Comparison of ENCODE assay signal across 1 cellular context in genomic region chr19:2977001-2977685, GRCh38.
TF ChIP-seq lines count a peak whose summit lies in the region.

Gene TLE6 (plus strand): TSS chr19:2977564. CDS start chr19:2978234, 670 bp downstream.

TF ChIP-seq in K562, 482 proteins besides CTCF, POLR2A, EP300 and RAD21 (continued from another document and continues in another):
- peak; percentile 28; the same call in 1 of the 2 replicates for TF ChIP-seq JUN (IDR thresholded peaks at IDR 0.05; ENCODE audit: borderline replicate concordance, low read depth, low read length)
- TF ChIP-seq JUN (CRISPR knock-in tag; IDR thresholded peaks at IDR 0.05; ENCODE audit: borderline replicate concordance): no peak
- peak; percentile 59 to 81 for TF ChIP-seq MAZ (CRISPR knock-in tag; conservative IDR thresholded peaks at IDR 0.05 in 1 of 2, IDR thresholded peaks at IDR 0.05 in 1 of 2)
- no peak for TF ChIP-seq NR2C2 (CRISPR knock-in tag; IDR thresholded peaks at IDR 0.05)
- TF ChIP-seq NR2C2 (tag; IDR thresholded peaks at IDR 0.05): peak; percentile 94
- no peak for TF ChIP-seq E2F3 (CRISPR knock-in tag; IDR thresholded peaks at IDR 0.05)
- peak; percentile 65 for TF ChIP-seq SAP30 (IDR thresholded peaks at IDR 0.05; ENCODE audit: borderline replicate concordance, insufficient read depth, low read depth, low read length, poor library complexity, severe bottlenecking)
- TF ChIP-seq, protein P1, sequence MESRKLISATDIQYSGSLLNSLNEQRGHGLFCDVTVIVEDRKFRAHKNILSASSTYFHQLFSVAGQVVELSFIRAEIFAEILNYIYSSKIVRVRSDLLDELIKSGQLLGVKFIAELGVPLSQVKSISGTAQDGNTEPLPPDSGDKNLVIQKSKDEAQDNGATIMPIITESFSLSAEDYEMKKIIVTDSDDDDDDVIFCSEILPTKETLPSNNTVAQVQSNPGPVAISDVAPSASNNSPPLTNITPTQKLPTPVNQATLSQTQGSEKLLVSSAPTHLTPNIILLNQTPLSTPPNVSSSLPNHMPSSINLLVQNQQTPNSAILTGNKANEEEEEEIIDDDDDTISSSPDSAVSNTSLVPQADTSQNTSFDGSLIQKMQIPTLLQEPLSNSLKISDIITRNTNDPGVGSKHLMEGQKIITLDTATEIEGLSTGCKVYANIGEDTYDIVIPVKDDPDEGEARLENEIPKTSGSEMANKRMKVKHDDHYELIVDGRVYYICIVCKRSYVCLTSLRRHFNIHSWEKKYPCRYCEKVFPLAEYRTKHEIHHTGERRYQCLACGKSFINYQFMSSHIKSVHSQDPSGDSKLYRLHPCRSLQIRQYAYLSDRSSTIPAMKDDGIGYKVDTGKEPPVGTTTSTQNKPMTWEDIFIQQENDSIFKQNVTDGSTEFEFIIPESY (CRISPR knock-in tag; IDR thresholded peaks at IDR 0.05): no peak
- TF ChIP-seq SMAD2 (IDR thresholded peaks at IDR 0.05; ENCODE audit: low read depth, low read length): no peak
- peak; percentile 22 for TF ChIP-seq NEUROD1 (IDR thresholded peaks at IDR 0.05; ENCODE audit: borderline replicate concordance, low read depth, low read length, partially characterized antibody)
- no peak for TF ChIP-seq ZNF407 (IDR thresholded peaks at IDR 0.05; ENCODE audit: low read depth)
- TF ChIP-seq FOXA3 (CRISPR knock-in tag; conservative IDR thresholded peaks at IDR 0.05 in 1 of 2, IDR thresholded peaks at IDR 0.05 in 1 of 2): no peak
- TF ChIP-seq, protein P2, sequence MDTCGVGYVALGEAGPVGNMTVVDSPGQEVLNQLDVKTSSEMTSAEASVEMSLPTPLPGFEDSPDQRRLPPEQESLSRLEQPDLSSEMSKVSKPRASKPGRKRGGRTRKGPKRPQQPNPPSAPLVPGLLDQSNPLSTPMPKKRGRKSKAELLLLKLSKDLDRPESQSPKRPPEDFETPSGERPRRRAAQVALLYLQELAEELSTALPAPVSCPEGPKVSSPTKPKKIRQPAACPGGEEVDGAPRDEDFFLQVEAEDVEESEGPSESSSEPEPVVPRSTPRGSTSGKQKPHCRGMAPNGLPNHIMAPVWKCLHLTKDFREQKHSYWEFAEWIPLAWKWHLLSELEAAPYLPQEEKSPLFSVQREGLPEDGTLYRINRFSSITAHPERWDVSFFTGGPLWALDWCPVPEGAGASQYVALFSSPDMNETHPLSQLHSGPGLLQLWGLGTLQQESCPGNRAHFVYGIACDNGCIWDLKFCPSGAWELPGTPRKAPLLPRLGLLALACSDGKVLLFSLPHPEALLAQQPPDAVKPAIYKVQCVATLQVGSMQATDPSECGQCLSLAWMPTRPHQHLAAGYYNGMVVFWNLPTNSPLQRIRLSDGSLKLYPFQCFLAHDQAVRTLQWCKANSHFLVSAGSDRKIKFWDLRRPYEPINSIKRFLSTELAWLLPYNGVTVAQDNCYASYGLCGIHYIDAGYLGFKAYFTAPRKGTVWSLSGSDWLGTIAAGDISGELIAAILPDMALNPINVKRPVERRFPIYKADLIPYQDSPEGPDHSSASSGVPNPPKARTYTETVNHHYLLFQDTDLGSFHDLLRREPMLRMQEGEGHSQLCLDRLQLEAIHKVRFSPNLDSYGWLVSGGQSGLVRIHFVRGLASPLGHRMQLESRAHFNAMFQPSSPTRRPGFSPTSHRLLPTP (IDR thresholded peaks at IDR 0.05; ENCODE audit: borderline replicate concordance, extremely low read depth, insufficient read length): no peak
- TF ChIP-seq, protein P3, sequence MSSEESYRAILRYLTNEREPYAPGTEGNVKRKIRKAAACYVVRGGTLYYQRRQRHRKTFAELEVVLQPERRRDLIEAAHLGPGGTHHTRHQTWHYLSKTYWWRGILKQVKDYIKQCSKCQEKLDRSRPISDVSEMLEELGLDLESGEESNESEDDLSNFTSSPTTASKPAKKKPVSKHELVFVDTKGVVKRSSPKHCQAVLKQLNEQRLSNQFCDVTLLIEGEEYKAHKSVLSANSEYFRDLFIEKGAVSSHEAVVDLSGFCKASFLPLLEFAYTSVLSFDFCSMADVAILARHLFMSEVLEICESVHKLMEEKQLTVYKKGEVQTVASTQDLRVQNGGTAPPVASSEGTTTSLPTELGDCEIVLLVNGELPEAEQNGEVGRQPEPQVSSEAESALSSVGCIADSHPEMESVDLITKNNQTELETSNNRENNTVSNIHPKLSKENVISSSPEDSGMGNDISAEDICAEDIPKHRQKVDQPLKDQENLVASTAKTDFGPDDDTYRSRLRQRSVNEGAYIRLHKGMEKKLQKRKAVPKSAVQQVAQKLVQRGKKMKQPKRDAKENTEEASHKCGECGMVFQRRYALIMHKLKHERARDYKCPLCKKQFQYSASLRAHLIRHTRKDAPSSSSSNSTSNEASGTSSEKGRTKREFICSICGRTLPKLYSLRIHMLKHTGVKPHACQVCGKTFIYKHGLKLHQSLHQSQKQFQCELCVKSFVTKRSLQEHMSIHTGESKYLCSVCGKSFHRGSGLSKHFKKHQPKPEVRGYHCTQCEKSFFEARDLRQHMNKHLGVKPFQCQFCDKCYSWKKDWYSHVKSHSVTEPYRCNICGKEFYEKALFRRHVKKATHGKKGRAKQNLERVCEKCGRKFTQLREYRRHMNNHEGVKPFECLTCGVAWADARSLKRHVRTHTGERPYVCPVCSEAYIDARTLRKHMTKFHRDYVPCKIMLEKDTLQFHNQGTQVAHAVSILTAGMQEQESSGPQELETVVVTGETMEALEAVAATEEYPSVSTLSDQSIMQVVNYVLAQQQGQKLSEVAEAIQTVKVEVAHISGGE (CRISPR knock-in tag; IDR thresholded peaks at IDR 0.05): no peak; a peak in 1 of 6 replicates
- no peak for TF ChIP-seq SMC3 (conservative IDR thresholded peaks at IDR 0.05; ENCODE audit: insufficient read depth, low read depth, low read length)
- no peak for TF ChIP-seq ETS1 (conservative IDR thresholded peaks at IDR 0.05; ENCODE audit: control insufficient read depth, low read depth, low read length)
- TF ChIP-seq NR2C1 (IDR thresholded peaks at IDR 0.05): peak; percentile 78
- TF ChIP-seq NR2C1 (tag; IDR thresholded peaks at IDR 0.05): peak; percentile 64
- TF ChIP-seq ETV5 (CRISPR knock-in tag; IDR thresholded peaks at IDR 0.05; ENCODE audit: low read depth): 0 out of 2 replicates have a peak, but pooled peaks have one; percentile 32
- TF ChIP-seq CREM (IDR thresholded peaks at IDR 0.05; ENCODE audit: low read depth): peak; percentile 41; the same call in 1 of the 2 replicates
- TF ChIP-seq ZNF77 (CRISPR knock-in tag; IDR thresholded peaks at IDR 0.05): no peak
- TF ChIP-seq HDAC3 (IDR thresholded peaks at IDR 0.05; ENCODE audit: borderline replicate concordance, partially characterized antibody): no peak
- 0 out of 2 replicates have a peak, but pooled peaks have one; percentile 65 for TF ChIP-seq MXI1 (IDR thresholded peaks at IDR 0.05; ENCODE audit: low read depth, low read length)
- no peak for TF ChIP-seq CHD4 (IDR thresholded peaks at IDR 0.05; ENCODE audit: insufficient read depth, insufficient replicate concordance, low read depth, low read length, poor library complexity, severe bottlenecking)
- no peak for TF ChIP-seq PRDM10 (IDR thresholded peaks at IDR 0.05; ENCODE audit: partially characterized antibody)
- TF ChIP-seq RCOR1 (IDR thresholded peaks at IDR 0.05; ENCODE audit: borderline replicate concordance in 1 of 2, low read depth in 2 of 2, low read length in 2 of 2): 0 out of 4 replicates have a peak, but pooled peaks of 1 of the 2 experiments have one; percentile 15
